In genomic region chr2:105749583-105750399, GRCh38 we compare ENCODE assay signal across 8 cellular contexts. TPM values are rescaled to one million over a fixed set of nuclear protein-coding genes. Genes with fewer than 3 reads are reported as not detected.
DNase-seq lines count a peak whose midpoint lies in the region; TF ChIP-seq lines count a peak whose summit lies in the region.

No MANE protein-coding gene starts in this region.

- peak overlapping the region; percentile 99 for H3K27ac Mint-ChIP-seq in activated naive CD8-positive, alpha-beta T cell treated with anti-CD3 and anti-CD28 coated beads for 36 hours
- no peak overlapping the region for H3K27ac Mint-ChIP-seq in type B pancreatic cell

- H3K4me3 Mint-ChIP-seq in activated naive CD8-positive, alpha-beta T cell treated with anti-CD3 and anti-CD28 coated beads for 36 hours = peak overlapping the region; percentile 82
- H3K4me3 Mint-ChIP-seq in type B pancreatic cell = peak overlapping the region; percentile 57

- no peaks in the 10 kb centered on the region for H3K27me3 Mint-ChIP-seq in activated naive CD8-positive, alpha-beta T cell treated with anti-CD3 and anti-CD28 coated beads for 36 hours
- H3K27me3 Mint-ChIP-seq in type B pancreatic cell = no peaks in the 10 kb centered on the region

- TF ChIP-seq CTCF in type B pancreatic cell (conservative IDR thresholded peaks at IDR 0.05) = no peak

- peaks cover 75% of the 10 kb centered on the region for H3K36me3 Mint-ChIP-seq in activated naive CD8-positive, alpha-beta T cell treated with anti-CD3 and anti-CD28 coated beads for 36 hours
- H3K36me3 Mint-ChIP-seq in type B pancreatic cell = peaks cover 42% of the 10 kb centered on the region

- no peaks in the 10 kb centered on the region for H3K9me3 Mint-ChIP-seq in activated naive CD8-positive, alpha-beta T cell treated with anti-CD3 and anti-CD28 coated beads for 36 hours
- H3K9me3 Mint-ChIP-seq in type B pancreatic cell = no peaks in the 10 kb centered on the region

- peak; percentile 65 for DNase-seq in stimulated activated CD4-positive, alpha-beta T cell treated with anti-CD3 and anti-CD28 coated beads, Interleukin-15, amount 100 ng/mL, for 24 hours
- DNase-seq in stimulated activated CD4-positive, alpha-beta T cell treated with anti-CD3 and anti-CD28 coated beads, Interleukin-12 subunit alpha, Interleukin-12 subunit beta, amount 100 ng/mL, for 4 hours = no peak
- no peak for DNase-seq in activated naive CD8-positive, alpha-beta T cell treated with anti-CD3 and anti-CD28 coated beads for 36 hours
- peak; percentile 52 for DNase-seq in islet precursor cell
- DNase-seq in type B pancreatic cell (ENCODE audit: extremely low spot score, unreplicated experiment) = peak; percentile 6
- DNase-seq in NCI-H1048 (lab: John Stamatoyannopoulos, UW) = no peak
- DNase-seq in H4 (ENCODE audit: low spot score) = no peak
- DNase-seq in NCI-H1436 (lab: John Stamatoyannopoulos, UW) = no peak

- H3K4me1 Mint-ChIP-seq in activated naive CD8-positive, alpha-beta T cell treated with anti-CD3 and anti-CD28 coated beads for 36 hours = peaks cover 72% of the 10 kb centered on the region
- H3K4me1 Mint-ChIP-seq in type B pancreatic cell (ENCODE audit: unreplicated experiment) = peaks cover 65% of the 10 kb centered on the region

RNA-seq across cellular contexts. Expression of gene NCK2, which starts 5.1 kb away (rescaled TPM):
- total RNA-seq in activated naive CD8-positive, alpha-beta T cell treated with anti-CD3 and anti-CD28 coated beads for 36 hours = 10 to 100 TPM; 76.1 to 78.1 TPM
- total RNA-seq in type B pancreatic cell (ENCODE audit: low replicate concordance) = 86.4 and 103 TPM in 2 replicates
- 14.7 and 17.6 TPM in 2 replicates for total RNA-seq in H4 (2014; rRNA removed; shearing (Covaris generic))

Comparison
In these comparisons a context has a peak if more than half of its experiments do, and no peak if none do; other contexts are left out.
1. DNase-seq: peak in stimulated activated CD4-positive, alpha-beta T cell treated with anti-CD3 and anti-CD28 coated beads, Interleukin-15, amount 100 ng/mL, for 24 hours (single experiment), islet precursor cell (single experiment) and type B pancreatic cell (single experiment); none in stimulated activated CD4-positive, alpha-beta T cell treated with anti-CD3 and anti-CD28 coated beads, Interleukin-12 subunit alpha, Interleukin-12 subunit beta, amount 100 ng/mL, for 4 hours (single experiment), activated naive CD8-positive, alpha-beta T cell treated with anti-CD3 and anti-CD28 coated beads for 36 hours (single experiment), NCI-H1048 (single experiment), H4 (single experiment) and NCI-H1436 (single experiment).